13 cellular contexts compared by ENCODE assay signal in genomic region chr3:121593806-121594205, GRCh38. TPM values are rescaled to one million over a fixed set of nuclear protein-coding genes. Genes with fewer than 3 reads are reported as not detected.
DNase-seq lines count a peak whose midpoint lies in the region; ATAC-seq, FAIRE-seq and TF ChIP-seq lines count a peak whose summit lies in the region.
"Not testable (repeated sequence)": the region's sequence is repeated elsewhere in the genome, so short reads cannot be mapped to it uniquely, and the experiment has no call there.
"Had no signal": no experiment of that assay in that cellular context is flagged by ENCODE, and none has a peak within 500 bp of the region (broad histone marks: within the 10 kb centered on the region; RNA-seq: fewer than 3 reads in every experiment).

No MANE protein-coding gene starts in this region.

- H3K9me3 ChIP-seq in HUES64 (ENCODE audit: insufficient read depth, low read depth, low read length); OCI-LY7 (ENCODE audit: low read length); endodermal cell (ENCODE audit: control insufficient read depth, low read length); right atrium auricular region; parathyroid adenoma (ENCODE audit: control insufficient read depth, low read length): not testable (repeated sequence)

- H3K9me3 Mint-ChIP-seq in endodermal cell: not testable (repeated sequence)

- peaks cover 34% of the 10 kb centered on the region for H3K4me1 Mint-ChIP-seq in endodermal cell

- H3K36me3 ChIP-seq in HUES64 (ENCODE audit: insufficient read depth, low read length); OCI-LY7 (ENCODE audit: insufficient read depth, low read length); endodermal cell (ENCODE audit: control insufficient read depth, insufficient read depth, low read length); right atrium auricular region; parathyroid adenoma (ENCODE audit: control insufficient read depth, insufficient read depth, low read length): not testable (repeated sequence)

- not testable (repeated sequence) for DNase-seq in GM12892 (ENCODE audit: insufficient read length); OCI-LY7 (ENCODE audit: low spot score); endodermal cell; right atrium auricular region (ENCODE audit: low spot score)

- H2AFZ ChIP-seq in OCI-LY7 (ENCODE audit: low read length) (peak overlapping the region; percentile 67; the same call in 1 of the 2 replicates), parathyroid adenoma (peak overlapping the region; percentile 83)

- not testable (repeated sequence) for TF ChIP-seq POLR2A in GM12892 (IDR thresholded peaks at IDR 0.05; ENCODE audit: low read depth, low read length)

- peak overlapping the region; percentile 56 for H3K4me2 ChIP-seq in OCI-LY7 (ENCODE audit: low read length)
- not testable (repeated sequence) for H3K4me2 ChIP-seq in parathyroid adenoma (ENCODE audit: low read length)

- BruUV-seq in OCI-LY7 (replicated peaks; lab: Mats Ljungman, UMichigan): not testable (repeated sequence)

- H3K9ac ChIP-seq in HUES64 (ENCODE audit: low read depth, low read length): peak overlapping the region; percentile 67
- H3K9ac ChIP-seq in endodermal cell (ENCODE audit: extremely low read depth, low read length, poor library complexity, severe bottlenecking); parathyroid adenoma: not testable (repeated sequence)

- TF ChIP-seq CTCF in OCI-LY7 (conservative IDR thresholded peaks at IDR 0.05; ENCODE audit: low read length); endodermal cell (conservative IDR thresholded peaks at IDR 0.05); right atrium auricular region (IDR thresholded peaks at IDR 0.05); parathyroid adenoma (IDR thresholded peaks at IDR 0.05): not testable (repeated sequence)

- H3K9me2 ChIP-seq in OCI-LY7 (ENCODE audit: insufficient read depth, low read length): not testable (repeated sequence)

- intact Hi-C loops in OCI-LY7 (cut with micrococcal nuclease; ENCODE audit: unreplicated experiment): not testable (repeated sequence)

- H3K27ac ChIP-seq in HUES64 (ENCODE audit: low read depth, low read length): peak overlapping the region; percentile 92; the same call in 1 of the 2 replicates
- H3K27ac ChIP-seq in OCI-LY7 (ENCODE audit: low read depth, low read length, poor library complexity, severe bottlenecking); endodermal cell (ENCODE audit: low read depth, low read length): not testable (repeated sequence)
- peak overlapping the region; percentile 84 to 91 for H3K27ac ChIP-seq in right atrium auricular region
- peak overlapping the region; percentile 58 for H3K27ac ChIP-seq in parathyroid adenoma

- not testable (repeated sequence) for H3K4me3 Mint-ChIP-seq in endodermal cell

- H3K27me3 ChIP-seq in HUES64 (ENCODE audit: insufficient read depth, low read length); endodermal cell (ENCODE audit: control insufficient read depth, insufficient read depth, low read length, poor library complexity, severe bottlenecking); right atrium auricular region; parathyroid adenoma (ENCODE audit: control insufficient read depth, insufficient read depth, low read length): not testable (repeated sequence)

- H3K79me2 ChIP-seq in OCI-LY7 (ENCODE audit: insufficient read depth, low read depth, low read length); parathyroid adenoma: not testable (repeated sequence)

- peak; percentile 4 for ATAC-seq in GM21717 (IDR thresholded peaks at IDR 0.05; ENCODE audit: unreplicated experiment)

- not testable (repeated sequence) for H4K20me1 ChIP-seq in OCI-LY7 (ENCODE audit: insufficient read depth, low read length)

- POLR2A ChIA-PET in OCI-LY7 (lab: Charles Lee): interaction anchor here (0.7 to 2.1 kb wide), 3 partner anchors 8 to 235 kb away, joined by 3 to 8 read pairs (median 6); no protein-coding TSS in a partner anchor

- H3K4me3 ChIP-seq in HUES64 (ENCODE audit: low read length) (0 out of 2 replicates have a peak overlapping the region, but pooled peaks have one; percentile 5), right atrium auricular region (peak overlapping the region; percentile 48 to 51)
- H3K4me3 ChIP-seq in OCI-LY7 (ENCODE audit: low read depth, low read length, poor library complexity, severe bottlenecking); endodermal cell (ENCODE audit: low read length); parathyroid adenoma (ENCODE audit: low read depth, low read length): not testable (repeated sequence)

- H3K4me1 ChIP-seq in HUES64 (ENCODE audit: insufficient read depth, low read length): peaks cover 21% of the 10 kb centered on the region
- H3K4me1 ChIP-seq in OCI-LY7 (ENCODE audit: insufficient read depth, low read length, poor library complexity, severe bottlenecking): peaks cover 16% of the 10 kb centered on the region
- not testable (repeated sequence) for H3K4me1 ChIP-seq in endodermal cell (ENCODE audit: control insufficient read depth, insufficient read depth, low read length); right atrium auricular region; parathyroid adenoma

- CTCF ChIA-PET in OCI-LY7 (lab: Charles Lee; ENCODE audit: unreplicated experiment): not testable (repeated sequence)

- FAIRE-seq in GM12892 (lab: Jason Lieb, UNC): peak; percentile 14

- 90% methylated on average over 4 of the region's 4 CpGs for WGBS in HUES64
- WGBS in endodermal cell (ENCODE audit: insufficient coverage in 1 of 2, insufficient read length in 1 of 2), 2 experiments: 75 to 93% methylated on average over 1 to 4 of the region's 4 CpGs

- H3K27ac Mint-ChIP-seq in endodermal cell: peak overlapping the region; percentile 81

- H3K36me3 Mint-ChIP-seq in endodermal cell (ENCODE audit: low read depth): not testable (repeated sequence)

- H3K27me3 Mint-ChIP-seq in endodermal cell (ENCODE audit: insufficient read depth): not testable (repeated sequence)

RNA-seq across cellular contexts. Expression of gene FBXO40, which starts 0.6 kb away (rescaled TPM):
- 0.17 TPM for polyA plus RNA-seq in GM12892 (2012; ENCODE audit: missing spikeins)
- 0.05 TPM for polyA plus RNA-seq in HUES64 (2013, experiment 1 of 2)
- polyA plus RNA-seq in HUES64 (2013, experiment 2 of 2): not detected
- total RNA-seq in OCI-LY7 (2014; rRNA removed; shearing (Covaris generic)): not detected in 2 replicates
- total RNA-seq in OCI-LY7 (2022) (not detected in 2 replicates), endodermal cell (not detected), right atrium auricular region (100 to 1,000 TPM in 1 of 2 donors, 10 to 100 TPM in 1; 81.6 to 187 TPM)
- polyA plus RNA-seq in endodermal cell (2013, experiment 1 of 2): not detected
- polyA plus RNA-seq in endodermal cell (2013, experiment 2 of 2): not detected
- total RNA-seq: CD8-positive, alpha-beta T cell; GM23248; LHCN-M2; PC-9 had no signal
- polyA plus RNA-seq: AG04450, GM23248 had no signal

RNA-seq across cellular contexts. Expression of gene ARGFX, which starts 26.1 kb away (rescaled TPM):
- polyA plus RNA-seq in GM12892 (2012; ENCODE audit: missing spikeins): not detected
- polyA plus RNA-seq in HUES64 (2013, experiment 1 of 2): not detected
- polyA plus RNA-seq in HUES64 (2013, experiment 2 of 2): not detected
- not detected in 2 replicates for total RNA-seq in OCI-LY7 (2014; rRNA removed; shearing (Covaris generic))
- not detected in 2 replicates for total RNA-seq in OCI-LY7 (2022)
- not detected for total RNA-seq in endodermal cell
- polyA plus RNA-seq in endodermal cell (2013, experiment 1 of 2): not detected
- not detected for polyA plus RNA-seq in endodermal cell (2013, experiment 2 of 2)
- not detected for total RNA-seq in right atrium auricular region
- total RNA-seq: A172; CD8-positive, alpha-beta T cell; GM23248; LHCN-M2; PC-9 had no signal
- polyA plus RNA-seq: AG04450, GM23248 had no signal

RNA-seq across cellular contexts. Expression of gene POLQ, which starts 48.0 kb away (rescaled TPM):
- 6.3 TPM for polyA plus RNA-seq in GM12892 (2012; ENCODE audit: missing spikeins)
- polyA plus RNA-seq in HUES64 (2013, experiment 1 of 2): 7.1 TPM
- 7.3 TPM for polyA plus RNA-seq in HUES64 (2013, experiment 2 of 2)
- total RNA-seq in OCI-LY7 (2014; rRNA removed; shearing (Covaris generic)): 58.2 and 61.1 TPM in 2 replicates
- total RNA-seq in OCI-LY7 (2022) (50.9 and 56.8 TPM in 2 replicates), endodermal cell (10 to 100 TPM; 12.6 to 18.6 TPM), right atrium auricular region (under 1 TPM; 0.28 to 0.41 TPM)
- polyA plus RNA-seq in endodermal cell (2013, experiment 1 of 2): 8.2 TPM
- polyA plus RNA-seq in endodermal cell (2013, experiment 2 of 2): 9.0 TPM

Comparison
In these comparisons a context has a peak if more than half of its experiments do, and no peak if none do; other contexts are left out.
1. RNA of gene FBXO40, which starts 0.6 kb away (total RNA-seq): 81.6 to 187 TPM in right atrium auricular region; not detected in endodermal cell and not detected in OCI-LY7; every median in the first group is over 10 times any median in the second.
2. RNA of gene POLQ, which starts 48.0 kb away (total RNA-seq): 50.9 to 61.1 TPM in OCI-LY7 and 12.6 to 18.6 TPM in endodermal cell; 0.28 to 0.41 TPM in right atrium auricular region; every median in the first group is over 4 times any median in the second.